9 cellular contexts compared by ENCODE assay signal in genomic region chr14:89681086-89682018, GRCh38.
A peak's percentile ranks its signal among the peaks of the same experiment; 100 is the strongest.
DNase-seq lines count a peak whose midpoint lies in the region; ATAC-seq, FAIRE-seq and TF ChIP-seq lines count a peak whose summit lies in the region.
"Had no signal": no experiment of that assay in that cellular context is flagged by ENCODE, and none has a peak within 500 bp of the region (broad histone marks: within the 10 kb centered on the region; RNA-seq: fewer than 3 reads in every experiment).

No MANE protein-coding gene starts in this region.

- no peak overlapping the region for H3K4me3 Mint-ChIP-seq in GM23338
- H3K4me3 Mint-ChIP-seq in astrocyte (ENCODE audit: unreplicated experiment) = no peak overlapping the region

- no peak overlapping the region for H3K9ac ChIP-seq in astrocyte (ENCODE audit: low read length)

- H2AFZ ChIP-seq in GM23338 (peak overlapping the region; percentile 72; the same call in 1 of the 2 replicates), astrocyte (ENCODE audit: low read depth, low read length) (no peak overlapping the region)

- peak; percentile 89 for FAIRE-seq in GM12891 (lab: Jason Lieb, UNC)
- no peak for FAIRE-seq in astrocyte (lab: Jason Lieb, UNC)
- FAIRE-seq: bronchial epithelial cell had no signal

- H3F3A ChIP-seq in GM23338 (replicated peaks; ENCODE audit: low read depth) = no peaks in the 10 kb centered on the region

- no peak for TF ChIP-seq POLR2A in GM12891 (IDR thresholded peaks at IDR 0.05; ENCODE audit: low read depth, low read length)

- peaks cover 20% of the 10 kb centered on the region for H3K36me3 Mint-ChIP-seq in GM23338 (ENCODE audit: low read depth)
- peaks cover 2% of the 10 kb centered on the region for H3K36me3 Mint-ChIP-seq in astrocyte (ENCODE audit: low read depth, unreplicated experiment)

- H3K4me1 Mint-ChIP-seq in GM23338 = no peaks in the 10 kb centered on the region
- peaks cover 5% of the 10 kb centered on the region for H3K4me1 Mint-ChIP-seq in astrocyte (ENCODE audit: low read depth, unreplicated experiment)

- peaks cover 3% of the 10 kb centered on the region for H3K27me3 Mint-ChIP-seq in GM23338 (ENCODE audit: insufficient read depth, low read depth, poor library complexity)
- no peaks in the 10 kb centered on the region for H3K27me3 Mint-ChIP-seq in astrocyte (ENCODE audit: low read depth, unreplicated experiment)

- H3K4me1 ChIP-seq in GM23338 (ENCODE audit: insufficient read depth) (no peaks in the 10 kb centered on the region), astrocyte (ENCODE audit: insufficient read depth, low read length) (no peaks in the 10 kb centered on the region)

- H3K4me2 ChIP-seq in GM23338 (no peak overlapping the region), astrocyte (ENCODE audit: low read length) (no peak overlapping the region)

- H3K27me3 ChIP-seq in GM23338 (ENCODE audit: insufficient read depth) = no peaks in the 10 kb centered on the region
- no peaks in the 10 kb centered on the region for H3K27me3 ChIP-seq in astrocyte (ENCODE audit: insufficient read depth, low read length)

- no peak for TF ChIP-seq CTCF in GM23338 (conservative IDR thresholded peaks at IDR 0.05; ENCODE audit: low read depth in 2 of 2)
- TF ChIP-seq CTCF in astrocyte (IDR thresholded peaks at IDR 0.05; ENCODE audit: insufficient read depth, low read depth, low read length) = no peak

- H3K79me2 ChIP-seq in GM23338 (replicated peaks; ENCODE audit: insufficient read depth) (no peaks in the 10 kb centered on the region), astrocyte (ENCODE audit: insufficient read depth, low read length) (no peaks in the 10 kb centered on the region)

- ATAC-seq in GM23338 = no peak

- H3K36me3 ChIP-seq in GM23338 (ENCODE audit: insufficient read depth) (peaks cover 4% of the 10 kb centered on the region; the same call in 1 of the 2 replicates), astrocyte (ENCODE audit: insufficient read depth, low read length) (no peaks in the 10 kb centered on the region)

- peaks cover 32% of the 10 kb centered on the region for H3K9me3 Mint-ChIP-seq in GM23338
- peaks cover 11% of the 10 kb centered on the region for H3K9me3 Mint-ChIP-seq in astrocyte (ENCODE audit: unreplicated experiment)

- H3K27ac Mint-ChIP-seq in GM23338 (no peak overlapping the region), astrocyte (ENCODE audit: unreplicated experiment) (peak overlapping the region; percentile 47)

- H3K27ac ChIP-seq in GM23338 (ENCODE audit: low read depth) (no peak overlapping the region), astrocyte (ENCODE audit: low read depth, low read length) (no peak overlapping the region)

- DNase-seq in GM12891 (ENCODE audit: insufficient read length, low spot score) = no peak
- no peak for DNase-seq in GM23338 (ENCODE audit: low spot score)
- peak; percentile 87 for DNase-seq in NOMO-1 treated with DMSO at 0.1 percent for 48 hours (lab: John Stamatoyannopoulos, UW; ENCODE audit: unreplicated experiment)
- no peak for DNase-seq in astrocyte (ENCODE audit: low read depth)
- peak in 2 of 3 experiments; percentile 28 to 40 for DNase-seq in stimulated activated CD4-positive, alpha-beta T cell treated with anti-CD3 and anti-CD28 coated beads, TNF-alpha, amount 100 ng/mL, for 4 hours (ENCODE audit: low read depth in 3 of 3)
- DNase-seq in NCI-H345 treated with DMSO at 0.1 percent for 48 hours (lab: John Stamatoyannopoulos, UW; ENCODE audit: unreplicated experiment) = no peak
- DNase-seq in NCI-H1105 (lab: John Stamatoyannopoulos, UW) = no peak
- no peak for DNase-seq in SW480 (ENCODE audit: low spot score)

- peaks cover 3% of the 10 kb centered on the region; the same call in 1 of the 2 replicates for H3K9me2 ChIP-seq in GM23338 (ENCODE audit: insufficient read depth)

- peaks cover 4% of the 10 kb centered on the region for H3K9me3 ChIP-seq in astrocyte (ENCODE audit: insufficient read depth, low read depth, low read length)

- H4K20me1 ChIP-seq in GM23338 (replicated peaks; ENCODE audit: insufficient read depth) (no peaks in the 10 kb centered on the region), astrocyte (ENCODE audit: insufficient read depth, low read length) (no peaks in the 10 kb centered on the region)

- no peak overlapping the region for H3K4me3 ChIP-seq in GM23338
- no peak overlapping the region for H3K4me3 ChIP-seq in astrocyte (ENCODE audit: insufficient read depth, low read depth, low read length)

TF ChIP-seq in GM12891, 5 proteins besides CTCF, POLR2A, EP300 and RAD21:
- peak; percentile 80 for TF ChIP-seq SPI1 (IDR thresholded peaks at IDR 0.05; ENCODE audit: low read depth, low read length)
- TF ChIP-seq PAX5 (IDR thresholded peaks at IDR 0.05; ENCODE audit: insufficient read depth, low read length, severe bottlenecking) = no peak
- peak; percentile 86 for TF ChIP-seq POU2F2 (IDR thresholded peaks at IDR 0.05; ENCODE audit: low read depth, low read length)

TF ChIP-seq in GM23338, 12 proteins besides CTCF, POLR2A, EP300 and RAD21:
- TF ChIP-seq NANOG (IDR thresholded peaks at IDR 0.05; ENCODE audit: borderline replicate concordance) = no peak
- no peak for TF ChIP-seq ETS1 (IDR thresholded peaks at IDR 0.05)

Comparison
In these comparisons a context has a peak if more than half of its experiments do, and no peak if none do; other contexts are left out.
1. DNase-seq: peak in NOMO-1 treated with DMSO at 0.1 percent for 48 hours (single experiment) and stimulated activated CD4-positive, alpha-beta T cell treated with anti-CD3 and anti-CD28 coated beads, TNF-alpha, amount 100 ng/mL, for 4 hours (2 of 3); none in GM12891 (single experiment), GM23338 (single experiment), astrocyte (single experiment), NCI-H345 treated with DMSO at 0.1 percent for 48 hours (single experiment), NCI-H1105 (single experiment) and SW480 (single experiment).